1 cellular context compared by ENCODE assay signal in the genomic region with DNA sequence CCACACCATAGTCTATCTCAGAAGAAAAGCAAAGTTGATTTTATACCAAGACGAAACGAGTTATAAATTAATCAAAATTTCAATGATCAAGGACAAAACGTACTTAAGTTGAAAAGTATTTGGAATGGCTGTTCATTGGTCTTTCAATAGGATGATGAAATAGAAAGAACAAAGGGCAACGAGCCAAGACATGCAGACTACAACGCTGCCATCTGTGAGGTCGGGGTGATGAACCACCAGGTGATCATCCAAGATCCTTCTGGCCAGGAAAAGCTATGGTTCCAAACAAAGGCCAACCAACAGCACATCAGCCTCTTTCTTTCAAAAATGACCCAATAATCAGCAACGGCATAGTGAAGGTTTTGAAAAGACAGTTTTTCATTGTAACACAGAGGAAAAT.
A peak's percentile ranks its signal among the peaks of the same experiment; 100 is the strongest.
TF ChIP-seq lines count a peak whose summit lies in the region.

No MANE protein-coding gene starts in this region.

TF ChIP-seq in K562, 482 proteins besides CTCF, POLR2A, EP300 and RAD21 (continued from another document and continues in another):
- TF ChIP-seq EHMT2 (IDR thresholded peaks at IDR 0.05) (no peak), HNRNPUL1 (IDR thresholded peaks at IDR 0.05; ENCODE audit: low read length) (no peak), RFX5 (IDR thresholded peaks at IDR 0.05; ENCODE audit: low read depth, low read length) (no peak), ELF1 (tag; IDR thresholded peaks at IDR 0.05) (no peak), ZKSCAN3 (CRISPR knock-in tag; IDR thresholded peaks at IDR 0.05) (no peak), CEBPG (CRISPR knock-in tag; IDR thresholded peaks at IDR 0.05) (peak; percentile 49; the same call in 1 of the 2 replicates), CEBPG (tag; conservative IDR thresholded peaks at IDR 0.05 in 1 of 2, IDR thresholded peaks at IDR 0.05 in 1 of 2) (peak; percentile 60 to 83; a peak in 3 of 4 replicates), YBX1 (IDR thresholded peaks at IDR 0.05) (no peak), CBFA2T3 (IDR thresholded peaks at IDR 0.05) (no peak), MYC (IDR thresholded peaks at IDR 0.05; ENCODE audit: low read depth, low read length) (peak; percentile 26; the same call in 1 of the 2 replicates), MYC (CRISPR knock-in tag; IDR thresholded peaks at IDR 0.05; ENCODE audit: borderline replicate concordance, low read depth) (no peak), BRD9 (IDR thresholded peaks at IDR 0.05; ENCODE audit: low read depth, partially characterized antibody) (no peak), ZNF785 (CRISPR knock-in tag; IDR thresholded peaks at IDR 0.05) (no peak), SMAD4 (CRISPR knock-in tag; conservative IDR thresholded peaks at IDR 0.05) (peak; percentile 60), TBL1XR1 (IDR thresholded peaks at IDR 0.05; ENCODE audit: low read length in 2 of 2) (no peak), KDM1A (IDR thresholded peaks at IDR 0.05) (0 out of 4 replicates have a peak, but pooled peaks of 1 of the 2 experiments have one; percentile 6), PTRF (tag; IDR thresholded peaks at IDR 0.05) (no peak)
- TF ChIP-seq, protein P1, sequence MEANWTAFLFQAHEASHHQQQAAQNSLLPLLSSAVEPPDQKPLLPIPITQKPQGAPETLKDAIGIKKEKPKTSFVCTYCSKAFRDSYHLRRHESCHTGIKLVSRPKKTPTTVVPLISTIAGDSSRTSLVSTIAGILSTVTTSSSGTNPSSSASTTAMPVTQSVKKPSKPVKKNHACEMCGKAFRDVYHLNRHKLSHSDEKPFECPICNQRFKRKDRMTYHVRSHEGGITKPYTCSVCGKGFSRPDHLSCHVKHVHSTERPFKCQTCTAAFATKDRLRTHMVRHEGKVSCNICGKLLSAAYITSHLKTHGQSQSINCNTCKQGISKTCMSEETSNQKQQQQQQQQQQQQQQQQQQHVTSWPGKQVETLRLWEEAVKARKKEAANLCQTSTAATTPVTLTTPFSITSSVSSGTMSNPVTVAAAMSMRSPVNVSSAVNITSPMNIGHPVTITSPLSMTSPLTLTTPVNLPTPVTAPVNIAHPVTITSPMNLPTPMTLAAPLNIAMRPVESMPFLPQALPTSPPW (CRISPR knock-in tag; IDR thresholded peaks at IDR 0.05) = no peak
- TF ChIP-seq, protein P2, sequence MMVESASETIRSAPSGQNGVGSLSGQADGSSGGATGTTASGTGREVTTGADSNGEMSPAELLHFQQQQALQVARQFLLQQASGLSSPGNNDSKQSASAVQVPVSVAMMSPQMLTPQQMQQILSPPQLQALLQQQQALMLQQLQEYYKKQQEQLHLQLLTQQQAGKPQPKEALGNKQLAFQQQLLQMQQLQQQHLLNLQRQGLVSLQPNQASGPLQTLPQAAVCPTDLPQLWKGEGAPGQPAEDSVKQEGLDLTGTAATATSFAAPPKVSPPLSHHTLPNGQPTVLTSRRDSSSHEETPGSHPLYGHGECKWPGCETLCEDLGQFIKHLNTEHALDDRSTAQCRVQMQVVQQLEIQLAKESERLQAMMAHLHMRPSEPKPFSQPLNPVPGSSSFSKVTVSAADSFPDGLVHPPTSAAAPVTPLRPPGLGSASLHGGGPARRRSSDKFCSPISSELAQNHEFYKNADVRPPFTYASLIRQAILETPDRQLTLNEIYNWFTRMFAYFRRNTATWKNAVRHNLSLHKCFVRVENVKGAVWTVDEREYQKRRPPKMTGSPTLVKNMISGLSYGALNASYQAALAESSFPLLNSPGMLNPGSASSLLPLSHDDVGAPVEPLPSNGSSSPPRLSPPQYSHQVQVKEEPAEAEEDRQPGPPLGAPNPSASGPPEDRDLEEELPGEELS (CRISPR knock-in tag; IDR thresholded peaks at IDR 0.05; ENCODE audit: borderline replicate concordance) = no peak
- TF ChIP-seq, protein P3, sequence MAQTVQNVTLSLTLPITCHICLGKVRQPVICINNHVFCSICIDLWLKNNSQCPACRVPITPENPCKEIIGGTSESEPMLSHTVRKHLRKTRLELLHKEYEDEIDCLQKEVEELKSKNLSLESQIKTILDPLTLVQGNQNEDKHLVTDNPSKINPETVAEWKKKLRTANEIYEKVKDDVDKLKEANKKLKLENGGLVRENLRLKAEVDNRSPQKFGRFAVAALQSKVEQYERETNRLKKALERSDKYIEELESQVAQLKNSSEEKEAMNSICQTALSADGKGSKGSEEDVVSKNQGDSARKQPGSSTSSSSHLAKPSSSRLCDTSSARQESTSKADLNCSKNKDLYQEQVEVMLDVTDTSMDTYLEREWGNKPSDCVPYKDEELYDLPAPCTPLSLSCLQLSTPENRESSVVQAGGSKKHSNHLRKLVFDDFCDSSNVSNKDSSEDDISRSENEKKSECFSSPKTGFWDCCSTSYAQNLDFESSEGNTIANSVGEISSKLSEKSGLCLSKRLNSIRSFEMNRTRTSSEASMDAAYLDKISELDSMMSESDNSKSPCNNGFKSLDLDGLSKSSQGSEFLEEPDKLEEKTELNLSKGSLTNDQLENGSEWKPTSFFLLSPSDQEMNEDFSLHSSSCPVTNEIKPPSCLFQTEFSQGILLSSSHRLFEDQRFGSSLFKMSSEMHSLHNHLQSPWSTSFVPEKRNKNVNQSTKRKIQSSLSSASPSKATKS (CRISPR knock-in tag; IDR thresholded peaks at IDR 0.05) = no peak
- TF ChIP-seq, protein P4, sequence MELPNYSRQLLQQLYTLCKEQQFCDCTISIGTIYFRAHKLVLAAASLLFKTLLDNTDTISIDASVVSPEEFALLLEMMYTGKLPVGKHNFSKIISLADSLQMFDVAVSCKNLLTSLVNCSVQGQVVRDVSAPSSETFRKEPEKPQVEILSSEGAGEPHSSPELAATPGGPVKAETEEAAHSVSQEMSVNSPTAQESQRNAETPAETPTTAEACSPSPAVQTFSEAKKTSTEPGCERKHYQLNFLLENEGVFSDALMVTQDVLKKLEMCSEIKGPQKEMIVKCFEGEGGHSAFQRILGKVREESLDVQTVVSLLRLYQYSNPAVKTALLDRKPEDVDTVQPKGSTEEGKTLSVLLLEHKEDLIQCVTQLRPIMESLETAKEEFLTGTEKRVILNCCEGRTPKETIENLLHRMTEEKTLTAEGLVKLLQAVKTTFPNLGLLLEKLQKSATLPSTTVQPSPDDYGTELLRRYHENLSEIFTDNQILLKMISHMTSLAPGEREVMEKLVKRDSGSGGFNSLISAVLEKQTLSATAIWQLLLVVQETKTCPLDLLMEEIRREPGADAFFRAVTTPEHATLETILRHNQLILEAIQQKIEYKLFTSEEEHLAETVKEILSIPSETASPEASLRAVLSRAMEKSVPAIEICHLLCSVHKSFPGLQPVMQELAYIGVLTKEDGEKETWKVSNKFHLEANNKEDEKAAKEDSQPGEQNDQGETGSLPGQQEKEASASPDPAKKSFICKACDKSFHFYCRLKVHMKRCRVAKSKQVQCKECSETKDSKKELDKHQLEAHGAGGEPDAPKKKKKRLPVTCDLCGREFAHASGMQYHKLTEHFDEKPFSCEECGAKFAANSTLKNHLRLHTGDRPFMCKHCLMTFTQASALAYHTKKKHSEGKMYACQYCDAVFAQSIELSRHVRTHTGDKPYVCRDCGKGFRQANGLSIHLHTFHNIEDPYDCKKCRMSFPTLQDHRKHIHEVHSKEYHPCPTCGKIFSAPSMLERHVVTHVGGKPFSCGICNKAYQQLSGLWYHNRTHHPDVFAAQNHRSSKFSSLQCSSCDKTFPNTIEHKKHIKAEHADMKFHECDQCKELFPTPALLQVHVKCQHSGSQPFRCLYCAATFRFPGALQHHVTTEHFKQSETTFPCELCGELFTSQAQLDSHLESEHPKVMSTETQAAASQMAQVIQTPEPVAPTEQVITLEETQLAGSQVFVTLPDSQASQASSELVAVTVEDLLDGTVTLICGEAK (IDR thresholded peaks at IDR 0.05) = no peak
- TF ChIP-seq, protein P4 (CRISPR knock-in tag; IDR thresholded peaks at IDR 0.05) = no peak
- TF ChIP-seq, protein P5, sequence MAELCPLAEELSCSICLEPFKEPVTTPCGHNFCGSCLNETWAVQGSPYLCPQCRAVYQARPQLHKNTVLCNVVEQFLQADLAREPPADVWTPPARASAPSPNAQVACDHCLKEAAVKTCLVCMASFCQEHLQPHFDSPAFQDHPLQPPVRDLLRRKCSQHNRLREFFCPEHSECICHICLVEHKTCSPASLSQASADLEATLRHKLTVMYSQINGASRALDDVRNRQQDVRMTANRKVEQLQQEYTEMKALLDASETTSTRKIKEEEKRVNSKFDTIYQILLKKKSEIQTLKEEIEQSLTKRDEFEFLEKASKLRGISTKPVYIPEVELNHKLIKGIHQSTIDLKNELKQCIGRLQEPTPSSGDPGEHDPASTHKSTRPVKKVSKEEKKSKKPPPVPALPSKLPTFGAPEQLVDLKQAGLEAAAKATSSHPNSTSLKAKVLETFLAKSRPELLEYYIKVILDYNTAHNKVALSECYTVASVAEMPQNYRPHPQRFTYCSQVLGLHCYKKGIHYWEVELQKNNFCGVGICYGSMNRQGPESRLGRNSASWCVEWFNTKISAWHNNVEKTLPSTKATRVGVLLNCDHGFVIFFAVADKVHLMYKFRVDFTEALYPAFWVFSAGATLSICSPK (IDR thresholded peaks at IDR 0.05; ENCODE audit: borderline replicate concordance) = no peak
